1 cellular context compared by ENCODE assay signal in genomic region chr3:152318512-152318911, GRCh38.
TF ChIP-seq lines count a peak whose summit lies in the region.

No MANE protein-coding gene starts in this region.

TF ChIP-seq in SK-N-SH, 30 proteins besides CTCF, POLR2A, EP300 and RAD21 (continued from another document):
- TF ChIP-seq REST (IDR thresholded peaks at IDR 0.05; ENCODE audit: low read depth, low read length), result no peak
- TF ChIP-seq JUND (IDR thresholded peaks at IDR 0.05), result no peak
- no peak for TF ChIP-seq SMC3 (IDR thresholded peaks at IDR 0.05; ENCODE audit: low read depth, low read length)
- no peak for TF ChIP-seq FOXJ3 (CRISPR knock-in tag; IDR thresholded peaks at IDR 0.05)
- no peak for TF ChIP-seq EZH2phosphoT487 (IDR thresholded peaks at IDR 0.05; ENCODE audit: borderline replicate concordance, low read depth)
TF ChIP-seq in SK-N-SH: peak in this region for 0.
